Comparison of ENCODE assay signal across 16 cellular contexts in the genomic region with DNA sequence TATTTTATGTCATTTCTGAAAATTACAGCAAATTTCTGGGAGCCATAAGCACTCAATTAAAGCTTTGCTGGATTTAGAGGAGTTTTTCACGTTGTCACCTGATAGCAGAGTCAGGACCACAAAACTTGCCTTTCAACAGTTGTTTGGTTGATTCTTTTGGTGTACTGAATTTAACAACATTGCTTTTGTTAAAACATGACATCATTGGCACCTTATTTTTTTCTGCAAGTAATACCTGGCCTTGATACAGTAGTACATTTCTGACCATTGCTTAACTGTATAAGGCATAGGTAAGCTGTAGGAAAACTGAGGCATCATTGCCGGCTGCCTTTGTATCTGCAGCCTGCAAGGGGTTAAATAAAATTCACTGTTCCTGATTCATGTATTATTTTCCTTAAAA. TPM values are rescaled to one million over a fixed set of nuclear protein-coding genes. Genes with fewer than 3 reads are reported as not detected.
DNase-seq lines count a peak whose midpoint lies in the region; ATAC-seq and TF ChIP-seq lines count a peak whose summit lies in the region.
"Had no signal": no experiment of that assay in that cellular context is flagged by ENCODE, and none has a peak within 500 bp of the region (broad histone marks: within the 10 kb centered on the region; RNA-seq: fewer than 3 reads in every experiment).

No MANE protein-coding gene starts in this region.

- no peaks in the 10 kb centered on the region for H4K20me1 ChIP-seq in GM23338 (replicated peaks; ENCODE audit: insufficient read depth)
- no peaks in the 10 kb centered on the region for H4K20me1 ChIP-seq in OCI-LY3 (ENCODE audit: insufficient read depth, low read length)

- H3K4me3 Mint-ChIP-seq in GM23338 (no peak overlapping the region), endodermal cell (no peak overlapping the region)
- H3K4me3 Mint-ChIP-seq: H9, IgD-negative memory B cell had no signal

- DNase-seq in GM23338 (ENCODE audit: low spot score) (no peak), endodermal cell (peak; percentile 6), DMS79 treated with DMSO at 0.1 percent for 48 hours (lab: John Stamatoyannopoulos, UW) (no peak), NCI-H146 (lab: John Stamatoyannopoulos, UW) (no peak)
- DNase-seq: ACHN; BE2C; C1 segment of cervical spinal cord; Caco-2; CD4-positive, CD25-positive, alpha-beta regulatory T cell; DMS79; GF-D8; H9; KBM-7 had no signal

- no peak overlapping the region for H3K27ac ChIP-seq in GM23338 (ENCODE audit: low read depth)
- no peak overlapping the region for H3K27ac ChIP-seq in OCI-LY3 (ENCODE audit: low read length)
- no peak overlapping the region for H3K27ac ChIP-seq in endodermal cell (ENCODE audit: low read depth, low read length)

- WGBS in endodermal cell (ENCODE audit: insufficient coverage in 1 of 2, insufficient read length in 1 of 2), 2 experiments = 64 to 86% methylated on average over 1 to 2 of the region's 2 CpGs

- H3K79me2 ChIP-seq in GM23338 (replicated peaks; ENCODE audit: insufficient read depth) = peaks cover 3% of the 10 kb centered on the region
- H3K79me2 ChIP-seq in OCI-LY3 (ENCODE audit: low read length) = no peaks in the 10 kb centered on the region

- H3F3A ChIP-seq in GM23338 (replicated peaks; ENCODE audit: low read depth) = peaks cover 6% of the 10 kb centered on the region; the same call in 1 of the 2 replicates

- no peak overlapping the region for H3K4me3 ChIP-seq in GM23338
- H3K4me3 ChIP-seq in OCI-LY3 (ENCODE audit: low read length) = peak overlapping the region; percentile 52; the same call in 1 of the 2 replicates
- no peak overlapping the region for H3K4me3 ChIP-seq in endodermal cell (ENCODE audit: low read length)

- no peak overlapping the region for H3K9ac ChIP-seq in OCI-LY3 (ENCODE audit: low read length)
- no peak overlapping the region for H3K9ac ChIP-seq in endodermal cell (ENCODE audit: extremely low read depth, low read length, poor library complexity, severe bottlenecking)

- no peaks in the 10 kb centered on the region for H3K27me3 ChIP-seq in GM23338 (ENCODE audit: insufficient read depth)
- H3K27me3 ChIP-seq in OCI-LY3 (ENCODE audit: low read depth, low read length) = peaks cover 35% of the 10 kb centered on the region
- H3K27me3 ChIP-seq in endodermal cell (ENCODE audit: control insufficient read depth, insufficient read depth, low read length, poor library complexity, severe bottlenecking) = no peaks in the 10 kb centered on the region

- no peaks in the 10 kb centered on the region for H3K9me2 ChIP-seq in GM23338 (ENCODE audit: insufficient read depth)

- H3K4me1 Mint-ChIP-seq in GM23338 (peaks cover 34% of the 10 kb centered on the region), endodermal cell (peaks cover 18% of the 10 kb centered on the region)

- H3K9me3 ChIP-seq in OCI-LY3 (ENCODE audit: insufficient read depth, low read length) (no peaks in the 10 kb centered on the region), endodermal cell (ENCODE audit: control insufficient read depth, low read length) (no peaks in the 10 kb centered on the region)
- H3K9me3 ChIP-seq: BE2C, Caco-2 had no signal

- H3K9me3 Mint-ChIP-seq in GM23338 = peaks cover 1% of the 10 kb centered on the region; the same call in 2 of the 3 replicates
- no peaks in the 10 kb centered on the region for H3K9me3 Mint-ChIP-seq in endodermal cell
- H3K9me3 Mint-ChIP-seq: IgD-negative memory B cell had no signal

- H3K4me1 ChIP-seq in GM23338 (ENCODE audit: insufficient read depth) = peaks cover 43% of the 10 kb centered on the region
- peaks cover 17% of the 10 kb centered on the region for H3K4me1 ChIP-seq in OCI-LY3 (ENCODE audit: low read length)
- peaks cover 9% of the 10 kb centered on the region for H3K4me1 ChIP-seq in endodermal cell (ENCODE audit: control insufficient read depth, insufficient read depth, low read length)
- H3K4me1 ChIP-seq: BE2C had no signal

- ATAC-seq in GM23338 (no peak), HG03039 (IDR thresholded peaks at IDR 0.05; ENCODE audit: unreplicated experiment) (no peak)

- no peaks in the 10 kb centered on the region for H3K36me3 ChIP-seq in GM23338 (ENCODE audit: insufficient read depth)
- no peaks in the 10 kb centered on the region for H3K36me3 ChIP-seq in OCI-LY3 (replicated peaks; ENCODE audit: low read depth, low read length)
- no peaks in the 10 kb centered on the region for H3K36me3 ChIP-seq in endodermal cell (ENCODE audit: control insufficient read depth, insufficient read depth, low read length)
- H3K36me3 ChIP-seq: BE2C had no signal

- H3K4me2 ChIP-seq in GM23338 (peak overlapping the region; percentile 36; the same call in 1 of the 2 replicates), OCI-LY3 (ENCODE audit: low read length) (peak overlapping the region; percentile 67)

- H3K27me3 Mint-ChIP-seq in GM23338 (ENCODE audit: insufficient read depth, low read depth, poor library complexity) = peaks cover 19% of the 10 kb centered on the region
- peaks cover 13% of the 10 kb centered on the region for H3K27me3 Mint-ChIP-seq in endodermal cell (ENCODE audit: insufficient read depth)

- no peaks in the 10 kb centered on the region for H3K36me3 Mint-ChIP-seq in GM23338 (ENCODE audit: low read depth)
- no peaks in the 10 kb centered on the region for H3K36me3 Mint-ChIP-seq in endodermal cell (ENCODE audit: low read depth)
- H3K36me3 Mint-ChIP-seq: CD4-positive, CD25-positive, alpha-beta regulatory T cell; IgD-negative memory B cell had no signal

- H2AFZ ChIP-seq in GM23338 = no peak overlapping the region
- no peak overlapping the region for H2AFZ ChIP-seq in OCI-LY3 (ENCODE audit: low read depth, low read length)

- TF ChIP-seq CTCF in GM23338 (conservative IDR thresholded peaks at IDR 0.05; ENCODE audit: low read depth in 2 of 2) = no peak
- no peak for TF ChIP-seq CTCF in OCI-LY3 (IDR thresholded peaks at IDR 0.05; ENCODE audit: low read depth, low read length)
- TF ChIP-seq CTCF in endodermal cell (conservative IDR thresholded peaks at IDR 0.05) = no peak

- no peak overlapping the region for H3K27ac Mint-ChIP-seq in GM23338
- no peak overlapping the region for H3K27ac Mint-ChIP-seq in endodermal cell
- H3K27ac Mint-ChIP-seq: H9 had no signal

TF ChIP-seq in GM23338, 12 proteins besides CTCF, POLR2A, EP300 and RAD21 (continues in another document):
- TF ChIP-seq, protein P1, sequence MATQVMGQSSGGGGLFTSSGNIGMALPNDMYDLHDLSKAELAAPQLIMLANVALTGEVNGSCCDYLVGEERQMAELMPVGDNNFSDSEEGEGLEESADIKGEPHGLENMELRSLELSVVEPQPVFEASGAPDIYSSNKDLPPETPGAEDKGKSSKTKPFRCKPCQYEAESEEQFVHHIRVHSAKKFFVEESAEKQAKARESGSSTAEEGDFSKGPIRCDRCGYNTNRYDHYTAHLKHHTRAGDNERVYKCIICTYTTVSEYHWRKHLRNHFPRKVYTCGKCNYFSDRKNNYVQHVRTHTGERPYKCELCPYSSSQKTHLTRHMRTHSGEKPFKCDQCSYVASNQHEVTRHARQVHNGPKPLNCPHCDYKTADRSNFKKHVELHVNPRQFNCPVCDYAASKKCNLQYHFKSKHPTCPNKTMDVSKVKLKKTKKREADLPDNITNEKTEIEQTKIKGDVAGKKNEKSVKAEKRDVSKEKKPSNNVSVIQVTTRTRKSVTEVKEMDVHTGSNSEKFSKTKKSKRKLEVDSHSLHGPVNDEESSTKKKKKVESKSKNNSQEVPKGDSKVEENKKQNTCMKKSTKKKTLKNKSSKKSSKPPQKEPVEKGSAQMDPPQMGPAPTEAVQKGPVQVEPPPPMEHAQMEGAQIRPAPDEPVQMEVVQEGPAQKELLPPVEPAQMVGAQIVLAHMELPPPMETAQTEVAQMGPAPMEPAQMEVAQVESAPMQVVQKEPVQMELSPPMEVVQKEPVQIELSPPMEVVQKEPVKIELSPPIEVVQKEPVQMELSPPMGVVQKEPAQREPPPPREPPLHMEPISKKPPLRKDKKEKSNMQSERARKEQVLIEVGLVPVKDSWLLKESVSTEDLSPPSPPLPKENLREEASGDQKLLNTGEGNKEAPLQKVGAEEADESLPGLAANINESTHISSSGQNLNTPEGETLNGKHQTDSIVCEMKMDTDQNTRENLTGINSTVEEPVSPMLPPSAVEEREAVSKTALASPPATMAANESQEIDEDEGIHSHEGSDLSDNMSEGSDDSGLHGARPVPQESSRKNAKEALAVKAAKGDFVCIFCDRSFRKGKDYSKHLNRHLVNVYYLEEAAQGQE (IDR thresholded peaks at IDR 0.05; ENCODE audit: unreplicated experiment) = no peak
- TF ChIP-seq, protein P2, sequence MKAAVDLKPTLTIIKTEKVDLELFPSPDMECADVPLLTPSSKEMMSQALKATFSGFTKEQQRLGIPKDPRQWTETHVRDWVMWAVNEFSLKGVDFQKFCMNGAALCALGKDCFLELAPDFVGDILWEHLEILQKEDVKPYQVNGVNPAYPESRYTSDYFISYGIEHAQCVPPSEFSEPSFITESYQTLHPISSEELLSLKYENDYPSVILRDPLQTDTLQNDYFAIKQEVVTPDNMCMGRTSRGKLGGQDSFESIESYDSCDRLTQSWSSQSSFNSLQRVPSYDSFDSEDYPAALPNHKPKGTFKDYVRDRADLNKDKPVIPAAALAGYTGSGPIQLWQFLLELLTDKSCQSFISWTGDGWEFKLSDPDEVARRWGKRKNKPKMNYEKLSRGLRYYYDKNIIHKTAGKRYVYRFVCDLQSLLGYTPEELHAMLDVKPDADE (IDR thresholded peaks at IDR 0.05) = no peak
- TF ChIP-seq NANOG (IDR thresholded peaks at IDR 0.05; ENCODE audit: borderline replicate concordance) = no peak

RNA-seq across cellular contexts. Expression of a gene that starts 4.5 kb away (rescaled TPM):
- total RNA-seq in GM23338 (2014; rRNA removed; shearing (Covaris generic)) = 5.6 and 6.7 TPM in 2 replicates
- polyA plus RNA-seq in GM23338 (2016; fragmentation: Nextera tagmentation; extraction: Ambion mirVana) = 2.4 and 2.7 TPM in 2 replicates
- total RNA-seq in endodermal cell = 1 to 10 TPM; 5.7 to 6.0 TPM
- polyA plus RNA-seq in endodermal cell (2013, experiment 1 of 2) = 1.2 TPM
- polyA plus RNA-seq in endodermal cell (2013, experiment 2 of 2) = 1.6 TPM
